20 cellular contexts compared by ENCODE assay signal in the genomic region with DNA sequence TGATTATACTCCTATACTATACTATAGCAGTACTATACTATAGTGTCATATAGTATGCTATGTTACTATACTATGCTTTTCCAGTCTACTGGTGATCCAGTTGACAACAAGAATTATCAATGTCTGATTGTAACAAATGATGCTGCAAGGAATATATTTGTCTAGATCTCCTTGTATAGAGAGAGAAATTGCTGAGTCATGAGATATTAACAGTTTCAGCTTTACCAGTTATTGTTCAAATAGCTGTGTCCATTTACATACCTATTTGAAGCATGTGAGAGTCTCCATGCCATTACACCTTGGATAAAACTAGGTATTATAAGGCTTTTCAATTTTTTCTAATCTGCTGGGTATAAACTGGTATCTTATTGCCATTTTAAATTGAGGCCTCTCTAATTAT.
DNase-seq lines count a peak whose midpoint lies in the region; ATAC-seq, FAIRE-seq and TF ChIP-seq lines count a peak whose summit lies in the region.
"Had no signal": no experiment of that assay in that cellular context is flagged by ENCODE, and none has a peak within 500 bp of the region (broad histone marks: within the 10 kb centered on the region; RNA-seq: fewer than 3 reads in every experiment).

No MANE protein-coding gene starts in this region.

- in situ Hi-C loops in K562 (cut with MboI), result no loop called here

- H3K36me3 Mint-ChIP-seq in CD8-positive, alpha-beta memory T cell, result no peaks in the 10 kb centered on the region
- H3K36me3 Mint-ChIP-seq: CD8-positive, alpha-beta T cell had no signal

- no peaks in the 10 kb centered on the region for H3K79me2 ChIP-seq in K562 (ENCODE audit: control insufficient read depth, insufficient read depth, low read length)

- H3K4me1 Mint-ChIP-seq in CD8-positive, alpha-beta memory T cell, result no peaks in the 10 kb centered on the region
- H3K4me1 Mint-ChIP-seq: B cell had no signal

- TF ChIP-seq RAD21 in A549 (conservative IDR thresholded peaks at IDR 0.05 in 1 of 2, IDR thresholded peaks at IDR 0.05 in 1 of 2) (no peak), K562 (CRISPR knock-in tag; conservative IDR thresholded peaks at IDR 0.05 in 1 of 2, IDR thresholded peaks at IDR 0.05 in 1 of 2) (no peak)

- H3K9me3 ChIP-seq in A549, result no peaks in the 10 kb centered on the region
- H3K9me3 ChIP-seq in K562 (replicated peaks; ENCODE audit: control insufficient read depth, insufficient read depth, low read depth, low read length), result no peaks in the 10 kb centered on the region
- no peaks in the 10 kb centered on the region for H3K9me3 ChIP-seq in CD8-positive, alpha-beta memory T cell (ENCODE audit: low read length)

- no peak overlapping the region for H3K27ac Mint-ChIP-seq in CD8-positive, alpha-beta memory T cell
- H3K27ac Mint-ChIP-seq: B cell; CD4-positive, alpha-beta T cell; CD8-positive, alpha-beta T cell had no signal

- POLR2A ChIA-PET in A549 (lab: Yijun Ruan, JAX) (no interaction called here), K562 (lab: Yijun Ruan, JAX) (no interaction called here)
- POLR2A ChIA-PET in CD8-positive, alpha-beta memory T cell (lab: Charles Lee), result no interaction called here

- H2AFZ ChIP-seq in K562 (ENCODE audit: low read depth, low read length), result no peak overlapping the region

- ATAC-seq in A549, result no peak
- no peak for ATAC-seq in K562
- ATAC-seq in esophagus mucosa, result no peak
- ATAC-seq: CD8-positive, alpha-beta T cell had no signal

- H3K9ac ChIP-seq in K562 (ENCODE audit: insufficient read depth in 1 of 2, low read depth in 2 of 2, low read length in 2 of 2), result no peak overlapping the region
- H3K9ac ChIP-seq: BLaER1 treated with 17β-estradiol and CSF1 and Interleukin-3, amounts not matched to agents 10 nM and 100 nM had no signal

- TF ChIP-seq POLR2A in A549 (IDR thresholded peaks at IDR 0.05; ENCODE audit: low read length), result no peak
- no peak for TF ChIP-seq POLR2A in K562 (conservative IDR thresholded peaks at IDR 0.05)

- CTCF ChIA-PET in A549 (lab: Yijun Ruan, JAX), result no interaction called here
- CTCF ChIA-PET in K562 (lab: Yijun Ruan, JAX; ENCODE audit: low intra/inter-chr PET ratio), result no interaction called here
- CTCF ChIA-PET in CD8-positive, alpha-beta memory T cell (lab: Charles Lee), result no interaction called here

- no peak overlapping the region for H3K4me3 ChIP-seq in A549
- H3K4me3 ChIP-seq in K562, result no peak overlapping the region
- H3K4me3 ChIP-seq in CD8-positive, alpha-beta memory T cell (ENCODE audit: low read length), result no peak overlapping the region
- H3K4me3 ChIP-seq: BLaER1 treated with 17β-estradiol and CSF1 and Interleukin-3, amounts not matched to agents 10 nM and 100 nM had no signal

- BruUV-seq in K562 (replicated peaks; lab: Mats Ljungman, UMichigan), result no TSS peak

- no peaks in the 10 kb centered on the region for H3K27me3 ChIP-seq in K562 (ENCODE audit: control insufficient read depth in 2 of 2, insufficient read depth in 2 of 2, low read length in 2 of 2)
- no peaks in the 10 kb centered on the region for H3K27me3 ChIP-seq in CD8-positive, alpha-beta memory T cell (ENCODE audit: insufficient read depth, low read length, poor library complexity, severe bottlenecking)
- H3K27me3 ChIP-seq: BLaER1 treated with 17β-estradiol and CSF1 and Interleukin-3, amounts not matched to agents 10 nM and 100 nM had no signal

- H3K9me1 ChIP-seq in K562 (ENCODE audit: control insufficient read depth, insufficient read depth, low read length), result no peaks in the 10 kb centered on the region

- H3K27ac ChIP-seq in A549, result no peak overlapping the region
- no peak overlapping the region for H3K27ac ChIP-seq in K562 (ENCODE audit: extremely low read depth, low read depth, low read length)
- H3K27ac ChIP-seq in CD8-positive, alpha-beta memory T cell (ENCODE audit: low read depth, low read length), result no peak overlapping the region
- H3K27ac ChIP-seq: BLaER1 treated with 17β-estradiol and CSF1 and Interleukin-3, amounts not matched to agents 10 nM and 100 nM; C4-2B had no signal

- TF ChIP-seq CTCF in A549 (IDR thresholded peaks at IDR 0.05), result no peak
- TF ChIP-seq CTCF in D721Med (IDR thresholded peaks at IDR 0.05; ENCODE audit: insufficient read depth, missing control alignments), result no peak
- no peak for TF ChIP-seq CTCF in K562 (IDR thresholded peaks at IDR 0.05 in 2 of 3, conservative IDR thresholded peaks at IDR 0.05 in 1 of 3; ENCODE audit: insufficient read depth in 2 of 3, low read depth in 1 of 3, low read length in 3 of 3)

- intact Hi-C loops in K562 (cut with micrococcal nuclease), result no loop called here

- peaks cover 3 to 12% of the 10 kb centered on the region in 2 donors for H3K27me3 Mint-ChIP-seq in CD8-positive, alpha-beta memory T cell

- no peaks in the 10 kb centered on the region for H4K20me1 ChIP-seq in K562 (replicated peaks; ENCODE audit: control insufficient read depth, insufficient read depth, low read length)
- H4K20me1 ChIP-seq: BLaER1 treated with 17β-estradiol and CSF1 and Interleukin-3, amounts not matched to agents 10 nM and 100 nM had no signal

- H3K9me3 Mint-ChIP-seq in CD8-positive, alpha-beta memory T cell, result no peaks in the 10 kb centered on the region
- H3K9me3 Mint-ChIP-seq: CD8-positive, alpha-beta T cell had no signal

- no peaks in the 10 kb centered on the region for H3K4me1 ChIP-seq in A549
- no peaks in the 10 kb centered on the region for H3K4me1 ChIP-seq in K562 (replicated peaks in 1 of 2; ENCODE audit: control insufficient read depth in 2 of 2, insufficient read depth in 2 of 2, low read length in 2 of 2)
- H3K4me1 ChIP-seq in CD8-positive, alpha-beta memory T cell (ENCODE audit: insufficient read depth, low read length), result no peaks in the 10 kb centered on the region
- H3K4me1 ChIP-seq: BLaER1 treated with 17β-estradiol and CSF1 and Interleukin-3, amounts not matched to agents 10 nM and 100 nM had no signal

- no peak overlapping the region for H3K4me3 Mint-ChIP-seq in CD8-positive, alpha-beta memory T cell
- H3K4me3 Mint-ChIP-seq: B cell; CD4-positive, alpha-beta T cell; CD8-positive, alpha-beta T cell had no signal

- no peak for DNase-seq in A549 (ENCODE audit: low read depth in 1 of 2, low spot score in 1 of 2)
- no peak for DNase-seq in D721Med (ENCODE audit: insufficient read length, low spot score)
- DNase-seq in K562 (ENCODE audit: extremely low read depth in 1 of 4, low spot score in 3 of 4), result no peak
- DNase-seq in CD8-positive, alpha-beta memory T cell, result no peak
- no peak for DNase-seq in glomerular visceral epithelial cell (ENCODE audit: extremely low spot score)
- DNase-seq: 8988T; AML-193; CD4-positive, alpha-beta T cell; CD8-positive, alpha-beta T cell; COR-L47; DMS79 treated with DMSO at 0.1 percent for 48 hours; GF-D8 had no signal

- H3K36me3 ChIP-seq in K562 (ENCODE audit: control insufficient read depth, insufficient read depth, low read length), result no peaks in the 10 kb centered on the region
- H3K36me3 ChIP-seq in CD8-positive, alpha-beta memory T cell (ENCODE audit: insufficient read depth, low read length), result no peaks in the 10 kb centered on the region
- H3K36me3 ChIP-seq: BLaER1 treated with 17β-estradiol and CSF1 and Interleukin-3, amounts not matched to agents 10 nM and 100 nM had no signal

- TF ChIP-seq EP300 in A549 (IDR thresholded peaks at IDR 0.05) (no peak), K562 (IDR thresholded peaks at IDR 0.05; ENCODE audit: low read length) (no peak)

- no peak overlapping the region for H3K4me2 ChIP-seq in A549
- no peak overlapping the region for H3K4me2 ChIP-seq in K562 (ENCODE audit: insufficient read depth, low read length)
- H3K4me2 ChIP-seq: BLaER1 treated with 17β-estradiol and CSF1 and Interleukin-3, amounts not matched to agents 10 nM and 100 nM had no signal

- FAIRE-seq in A549 (lab: Jason Lieb, UNC) (no peak), D721Med (lab: Jason Lieb, UNC) (peak; percentile 44), K562 (lab: Jason Lieb, UNC) (no peak)
- FAIRE-seq: A204.1, G401.6, GM12891, GM19239 had no signal

TF ChIP-seq in A549, 52 proteins besides CTCF, POLR2A, EP300 and RAD21:
- TF ChIP-seq NFE2L2 (conservative IDR thresholded peaks at IDR 0.05; ENCODE audit: low read length) (peak; percentile 69), MAFK (IDR thresholded peaks at IDR 0.05; ENCODE audit: partially characterized antibody) (peak; percentile 98), ZNF302 (CRISPR knock-in tag; IDR thresholded peaks at IDR 0.05) (no peak)

TF ChIP-seq in K562, 482 proteins besides CTCF, POLR2A, EP300 and RAD21 (continues in another document):
- TF ChIP-seq ZNF316 (IDR thresholded peaks at IDR 0.05), result peak; percentile 85
- TF ChIP-seq, protein P1, sequence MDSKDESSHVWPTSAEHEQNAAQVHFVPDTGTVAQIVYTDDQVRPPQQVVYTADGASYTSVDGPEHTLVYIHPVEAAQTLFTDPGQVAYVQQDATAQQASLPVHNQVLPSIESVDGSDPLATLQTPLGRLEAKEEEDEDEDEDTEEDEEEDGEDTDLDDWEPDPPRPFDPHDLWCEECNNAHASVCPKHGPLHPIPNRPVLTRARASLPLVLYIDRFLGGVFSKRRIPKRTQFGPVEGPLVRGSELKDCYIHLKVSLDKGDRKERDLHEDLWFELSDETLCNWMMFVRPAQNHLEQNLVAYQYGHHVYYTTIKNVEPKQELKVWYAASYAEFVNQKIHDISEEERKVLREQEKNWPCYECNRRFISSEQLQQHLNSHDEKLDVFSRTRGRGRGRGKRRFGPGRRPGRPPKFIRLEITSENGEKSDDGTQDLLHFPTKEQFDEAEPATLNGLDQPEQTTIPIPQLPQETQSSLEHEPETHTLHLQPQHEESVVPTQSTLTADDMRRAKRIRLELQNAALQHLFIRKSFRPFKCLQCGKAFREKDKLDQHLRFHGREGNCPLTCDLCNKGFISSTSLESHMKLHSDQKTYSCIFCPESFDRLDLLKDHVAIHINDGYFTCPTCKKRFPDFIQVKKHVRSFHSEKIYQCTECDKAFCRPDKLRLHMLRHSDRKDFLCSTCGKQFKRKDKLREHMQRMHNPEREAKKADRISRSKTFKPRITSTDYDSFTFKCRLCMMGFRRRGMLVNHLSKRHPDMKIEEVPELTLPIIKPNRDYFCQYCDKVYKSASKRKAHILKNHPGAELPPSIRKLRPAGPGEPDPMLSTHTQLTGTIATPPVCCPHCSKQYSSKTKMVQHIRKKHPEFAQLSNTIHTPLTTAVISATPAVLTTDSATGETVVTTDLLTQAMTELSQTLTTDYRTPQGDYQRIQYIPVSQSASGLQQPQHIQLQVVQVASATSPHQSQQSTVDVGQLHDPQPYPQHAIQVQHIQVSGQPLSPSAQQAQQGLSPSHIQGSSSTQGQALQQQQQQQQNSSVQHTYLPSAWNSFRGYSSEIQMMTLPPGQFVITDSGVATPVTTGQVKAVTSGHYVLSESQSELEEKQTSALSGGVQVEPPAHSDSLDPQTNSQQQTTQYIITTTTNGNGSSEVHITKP (IDR thresholded peaks at IDR 0.05; ENCODE audit: partially characterized antibody), result no peak
